Comparison of ENCODE assay signal across 11 cellular contexts in the genomic region with DNA sequence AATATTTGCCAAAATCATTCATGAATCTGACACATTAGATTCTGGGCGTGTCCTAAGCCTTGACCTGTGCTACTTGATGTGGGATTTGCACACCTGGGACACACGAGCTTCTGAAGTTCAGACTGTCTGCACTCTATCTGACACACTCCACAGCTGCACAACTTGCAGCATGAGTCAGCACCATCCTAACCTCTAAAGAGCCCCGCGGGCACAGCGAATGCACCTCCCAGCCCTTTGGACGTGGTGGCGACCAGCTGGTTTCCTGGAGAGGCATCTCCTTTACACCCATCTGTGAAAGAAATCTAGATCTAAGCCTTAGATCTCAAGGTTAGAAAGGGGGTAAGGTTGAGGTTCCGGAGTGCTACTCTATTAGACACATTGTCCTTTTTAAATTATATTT.
A peak's percentile ranks its signal among the peaks of the same experiment; 100 is the strongest.
DNase-seq lines count a peak whose midpoint lies in the region; ATAC-seq and TF ChIP-seq lines count a peak whose summit lies in the region.
"Had no signal": no experiment of that assay in that cellular context is flagged by ENCODE, and none has a peak within 500 bp of the region (broad histone marks: within the 10 kb centered on the region; RNA-seq: fewer than 3 reads in every experiment).

No MANE protein-coding gene starts in this region.

- TF ChIP-seq CTCF in RWPE2 (IDR thresholded peaks at IDR 0.05; ENCODE audit: poor library complexity, severe bottlenecking) = no peak
- no peak for TF ChIP-seq CTCF in right lobe of liver (IDR thresholded peaks at IDR 0.05)

- H3K27me3 Mint-ChIP-seq in stimulated activated memory B cell treated with anti-CD40 and anti-IgM and Interleukin-4, amounts not matched to agents 10 μg/mL and 1 μg/mL and 100 μg/mL, for 72 hours = peaks cover 7% of the 10 kb centered on the region
- no peaks in the 10 kb centered on the region for H3K27me3 Mint-ChIP-seq in activated T-helper 1 cell treated with anti-CD3 and anti-CD28 coated beads, Interleukin-12 subunit alpha, Interleukin-12 subunit beta, Interleukin-2, Interleukin-4 antibody, amounts not matched to agents 30 ng/mL and 10 ng/mL and 1 ng/mL, durations not matched to agents 14 hours and 24 hours and 36 hours (ENCODE audit: insufficient read depth)
- H3K27me3 Mint-ChIP-seq: dendritic cell treated with granulocyte-macrophage colony-stimulating factor and Interleukin-4, amounts not matched to agents 40 ng/mL and 50 ng/mL, for 4 days had no signal

- ATAC-seq in GM19043 (IDR thresholded peaks at IDR 0.05; ENCODE audit: low read depth, unreplicated experiment) (peak; percentile 50), HG02840 (IDR thresholded peaks at IDR 0.05; ENCODE audit: low FRiP score, unreplicated experiment) (peak; percentile 59), RWPE2 (ENCODE audit: low read depth) (peak; percentile 27; the same call in 1 of the 3 replicates), right lobe of liver (peak; percentile 49 to 69 (median 59))
- ATAC-seq in stimulated activated memory B cell treated with anti-CD40 and anti-IgM and Interleukin-4, amounts not matched to agents 10 μg/mL and 1 μg/mL and 100 μg/mL, for 72 hours = no peak

- WGBS in right lobe of liver (ENCODE audit: insufficient coverage, low coverage, low lambda C conversion rate, missing lambda C conversion rate) = 14% methylated on average over 8 of the region's 8 CpGs

- H3K36me3 ChIP-seq in RWPE2 (ENCODE audit: low read depth) = no peaks in the 10 kb centered on the region
- H3K36me3 ChIP-seq in right lobe of liver = no peaks in the 10 kb centered on the region

- H3K36me3 Mint-ChIP-seq in stimulated activated memory B cell treated with anti-CD40 and anti-IgM and Interleukin-4, amounts not matched to agents 10 μg/mL and 1 μg/mL and 100 μg/mL, for 72 hours = no peaks in the 10 kb centered on the region
- no peaks in the 10 kb centered on the region for H3K36me3 Mint-ChIP-seq in activated T-helper 1 cell treated with anti-CD3 and anti-CD28 coated beads, Interleukin-12 subunit alpha, Interleukin-12 subunit beta, Interleukin-2, Interleukin-4 antibody, amounts not matched to agents 30 ng/mL and 10 ng/mL and 1 ng/mL, durations not matched to agents 14 hours and 24 hours and 36 hours (ENCODE audit: low read depth)

- peaks cover 4% of the 10 kb centered on the region for H3K9me3 Mint-ChIP-seq in stimulated activated memory B cell treated with anti-CD40 and anti-IgM and Interleukin-4, amounts not matched to agents 10 μg/mL and 1 μg/mL and 100 μg/mL, for 72 hours
- no peaks in the 10 kb centered on the region for H3K9me3 Mint-ChIP-seq in activated T-helper 1 cell treated with anti-CD3 and anti-CD28 coated beads, Interleukin-12 subunit alpha, Interleukin-12 subunit beta, Interleukin-2, Interleukin-4 antibody, amounts not matched to agents 30 ng/mL and 10 ng/mL and 1 ng/mL, durations not matched to agents 14 hours and 24 hours and 36 hours

- H3K9me3 ChIP-seq in RWPE2 (ENCODE audit: severe bottlenecking) (no peaks in the 10 kb centered on the region), right lobe of liver (no peaks in the 10 kb centered on the region)

- no peak for DNase-seq in RWPE2 (ENCODE audit: low spot score)
- peak; percentile 53 to 68 (median 55) for DNase-seq in right lobe of liver
- no peak for DNase-seq in activated T-helper 1 cell treated with anti-CD3 and anti-CD28 coated beads, Interleukin-12 subunit alpha, Interleukin-12 subunit beta, Interleukin-2, Interleukin-4 antibody, amounts not matched to agents 30 ng/mL and 10 ng/mL and 1 ng/mL, durations not matched to agents 14 hours and 24 hours and 36 hours (ENCODE audit: low spot score)
- DNase-seq in NCI-H2081 treated with DMSO at 0.1 percent for 48 hours (lab: John Stamatoyannopoulos, UW) = no peak
- no peak for DNase-seq in inferior parietal cortex (ENCODE audit: extremely low spot score)
- DNase-seq: NCI-H1436, T-helper 1 cell had no signal

- H3K4me3 ChIP-seq in RWPE2 (ENCODE audit: severe bottlenecking) = no peak overlapping the region
- H3K4me3 ChIP-seq in right lobe of liver = no peak overlapping the region

- H3K4me1 ChIP-seq in RWPE2 (ENCODE audit: insufficient read depth, poor library complexity, severe bottlenecking) (peaks cover 11% of the 10 kb centered on the region), right lobe of liver (peaks cover 0 to 58% (median 20%) of the 10 kb centered on the region in 4 donors)

- TF ChIP-seq POLR2A in right lobe of liver (IDR thresholded peaks at IDR 0.05) = no peak

- no peak overlapping the region for H3K4me3 Mint-ChIP-seq in stimulated activated memory B cell treated with anti-CD40 and anti-IgM and Interleukin-4, amounts not matched to agents 10 μg/mL and 1 μg/mL and 100 μg/mL, for 72 hours
- no peak overlapping the region for H3K4me3 Mint-ChIP-seq in activated T-helper 1 cell treated with anti-CD3 and anti-CD28 coated beads, Interleukin-12 subunit alpha, Interleukin-12 subunit beta, Interleukin-2, Interleukin-4 antibody, amounts not matched to agents 30 ng/mL and 10 ng/mL and 1 ng/mL, durations not matched to agents 14 hours and 24 hours and 36 hours
- H3K4me3 Mint-ChIP-seq: dendritic cell treated with granulocyte-macrophage colony-stimulating factor and Interleukin-4, amounts not matched to agents 40 ng/mL and 50 ng/mL, for 4 days had no signal

- no peak overlapping the region for H3K27ac Mint-ChIP-seq in stimulated activated memory B cell treated with anti-CD40 and anti-IgM and Interleukin-4, amounts not matched to agents 10 μg/mL and 1 μg/mL and 100 μg/mL, for 72 hours
- no peak overlapping the region for H3K27ac Mint-ChIP-seq in activated T-helper 1 cell treated with anti-CD3 and anti-CD28 coated beads, Interleukin-12 subunit alpha, Interleukin-12 subunit beta, Interleukin-2, Interleukin-4 antibody, amounts not matched to agents 30 ng/mL and 10 ng/mL and 1 ng/mL, durations not matched to agents 14 hours and 24 hours and 36 hours

- intact Hi-C loops in right lobe of liver (cut with DNase I) = no loop called here
- intact Hi-C loops in activated T-helper 1 cell treated with anti-CD3 and anti-CD28 coated beads, Interleukin-12 subunit alpha, Interleukin-12 subunit beta, Interleukin-2, Interleukin-4 antibody, amounts not matched to agents 30 ng/mL and 10 ng/mL and 1 ng/mL, durations not matched to agents 14 hours and 24 hours and 36 hours (cut with micrococcal nuclease) = no loop called here

- H3K27ac ChIP-seq in RWPE2 (ENCODE audit: poor library complexity, severe bottlenecking) = no peak overlapping the region
- peak overlapping the region; percentile 65 to 93 (median 92) for H3K27ac ChIP-seq in right lobe of liver

- peaks cover 7% of the 10 kb centered on the region for H3K4me1 Mint-ChIP-seq in stimulated activated memory B cell treated with anti-CD40 and anti-IgM and Interleukin-4, amounts not matched to agents 10 μg/mL and 1 μg/mL and 100 μg/mL, for 72 hours
- H3K4me1 Mint-ChIP-seq in activated T-helper 1 cell treated with anti-CD3 and anti-CD28 coated beads, Interleukin-12 subunit alpha, Interleukin-12 subunit beta, Interleukin-2, Interleukin-4 antibody, amounts not matched to agents 30 ng/mL and 10 ng/mL and 1 ng/mL, durations not matched to agents 14 hours and 24 hours and 36 hours (ENCODE audit: low read depth) = no peaks in the 10 kb centered on the region

- no peaks in the 10 kb centered on the region for H3K27me3 ChIP-seq in RWPE2 (ENCODE audit: insufficient read depth, poor library complexity, severe bottlenecking)
- H3K27me3 ChIP-seq in right lobe of liver = no peaks in the 10 kb centered on the region

Comparison
In these comparisons a context has a peak if more than half of its experiments do, and no peak if none do; other contexts are left out.
1. DNase-seq: peak in right lobe of liver (3 of 3); none in RWPE2 (single experiment), activated T-helper 1 cell treated with anti-CD3 and anti-CD28 coated beads, Interleukin-12 subunit alpha, Interleukin-12 subunit beta, Interleukin-2, Interleukin-4 antibody, amounts not matched to agents 30 ng/mL and 10 ng/mL and 1 ng/mL, durations not matched to agents 14 hours and 24 hours and 36 hours (single experiment), NCI-H2081 treated with DMSO at 0.1 percent for 48 hours (single experiment) and inferior parietal cortex (single experiment).